ENCODE assay signal across 1 cellular context in the genomic region with DNA sequence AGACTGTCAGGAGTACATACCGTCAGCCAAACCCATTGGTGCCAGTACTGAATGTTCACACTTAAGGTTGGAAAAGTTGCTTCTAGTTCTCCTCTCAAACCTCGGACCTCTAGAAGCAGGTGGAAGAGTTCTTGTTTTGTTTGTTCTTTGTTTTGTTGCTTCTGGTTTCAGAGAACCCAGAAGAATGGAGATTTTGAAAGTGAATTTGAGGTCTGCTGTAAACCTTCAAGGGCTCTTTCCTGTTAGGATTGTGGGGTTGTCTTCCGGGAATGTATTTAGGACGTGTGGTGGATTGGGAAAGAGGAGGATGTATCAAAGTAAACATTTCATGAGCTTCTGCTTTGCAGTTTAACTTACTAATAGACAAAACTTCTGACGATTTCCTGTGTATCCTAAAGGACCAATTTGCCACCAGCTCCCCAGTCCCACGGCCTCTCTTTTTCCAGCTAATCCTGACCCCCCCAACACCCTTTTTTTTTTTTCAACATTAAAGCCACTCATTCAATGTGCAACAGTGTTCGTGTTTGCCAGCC.
TF ChIP-seq lines count a peak whose summit lies in the region.

No MANE protein-coding gene starts in this region.

TF ChIP-seq in HepG2, 621 proteins besides CTCF, POLR2A, EP300 and RAD21 (continued from another document and continues in another):
- TF ChIP-seq, protein P1, sequence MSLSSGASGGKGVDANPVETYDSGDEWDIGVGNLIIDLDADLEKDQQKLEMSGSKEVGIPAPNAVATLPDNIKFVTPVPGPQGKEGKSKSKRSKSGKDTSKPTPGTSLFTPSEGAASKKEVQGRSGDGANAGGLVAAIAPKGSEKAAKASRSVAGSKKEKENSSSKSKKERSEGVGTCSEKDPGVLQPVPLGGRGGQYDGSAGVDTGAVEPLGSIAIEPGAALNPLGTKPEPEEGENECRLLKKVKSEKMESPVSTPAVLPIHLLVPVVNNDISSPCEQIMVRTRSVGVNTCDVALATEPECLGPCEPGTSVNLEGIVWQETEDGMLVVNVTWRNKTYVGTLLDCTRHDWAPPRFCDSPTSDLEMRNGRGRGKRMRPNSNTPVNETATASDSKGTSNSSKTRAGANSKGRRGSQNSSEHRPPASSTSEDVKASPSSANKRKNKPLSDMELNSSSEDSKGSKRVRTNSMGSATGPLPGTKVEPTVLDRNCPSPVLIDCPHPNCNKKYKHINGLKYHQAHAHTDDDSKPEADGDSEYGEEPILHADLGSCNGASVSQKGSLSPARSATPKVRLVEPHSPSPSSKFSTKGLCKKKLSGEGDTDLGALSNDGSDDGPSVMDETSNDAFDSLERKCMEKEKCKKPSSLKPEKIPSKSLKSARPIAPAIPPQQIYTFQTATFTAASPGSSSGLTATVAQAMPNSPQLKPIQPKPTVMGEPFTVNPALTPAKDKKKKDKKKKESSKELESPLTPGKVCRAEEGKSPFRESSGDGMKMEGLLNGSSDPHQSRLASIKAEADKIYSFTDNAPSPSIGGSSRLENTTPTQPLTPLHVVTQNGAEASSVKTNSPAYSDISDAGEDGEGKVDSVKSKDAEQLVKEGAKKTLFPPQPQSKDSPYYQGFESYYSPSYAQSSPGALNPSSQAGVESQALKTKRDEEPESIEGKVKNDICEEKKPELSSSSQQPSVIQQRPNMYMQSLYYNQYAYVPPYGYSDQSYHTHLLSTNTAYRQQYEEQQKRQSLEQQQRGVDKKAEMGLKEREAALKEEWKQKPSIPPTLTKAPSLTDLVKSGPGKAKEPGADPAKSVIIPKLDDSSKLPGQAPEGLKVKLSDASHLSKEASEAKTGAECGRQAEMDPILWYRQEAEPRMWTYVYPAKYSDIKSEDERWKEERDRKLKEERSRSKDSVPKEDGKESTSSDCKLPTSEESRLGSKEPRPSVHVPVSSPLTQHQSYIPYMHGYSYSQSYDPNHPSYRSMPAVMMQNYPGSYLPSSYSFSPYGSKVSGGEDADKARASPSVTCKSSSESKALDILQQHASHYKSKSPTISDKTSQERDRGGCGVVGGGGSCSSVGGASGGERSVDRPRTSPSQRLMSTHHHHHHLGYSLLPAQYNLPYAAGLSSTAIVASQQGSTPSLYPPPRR (CRISPR knock-in tag; IDR thresholded peaks at IDR 0.05; ENCODE audit: borderline replicate concordance): peak; percentile 68; the same call in 1 of the 2 replicates
- TF ChIP-seq YEATS2 (CRISPR knock-in tag; IDR thresholded peaks at IDR 0.05; ENCODE audit: borderline replicate concordance) (peak; percentile 55; the same call in 1 of the 2 replicates), ISL2 (CRISPR knock-in tag; IDR thresholded peaks at IDR 0.05) (peak; percentile 97), ZFP36L1 (CRISPR knock-in tag; IDR thresholded peaks at IDR 0.05) (0 out of 2 replicates have a peak, but pooled peaks have one; percentile 56), MIER3 (CRISPR knock-in tag; IDR thresholded peaks at IDR 0.05; ENCODE audit: borderline replicate concordance) (peak; percentile 60; the same call in 1 of the 2 replicates), POLR2G (IDR thresholded peaks at IDR 0.05; ENCODE audit: low read depth, low read length) (0 out of 2 replicates have a peak, but pooled peaks have one; percentile 33), ZNF614 (CRISPR knock-in tag; IDR thresholded peaks at IDR 0.05; ENCODE audit: borderline replicate concordance) (peak; percentile 85), MTF1 (CRISPR knock-in tag; IDR thresholded peaks at IDR 0.05) (no peak), PATZ1 (CRISPR knock-in tag; IDR thresholded peaks at IDR 0.05) (peak; percentile 92), SIX1 (CRISPR knock-in tag; IDR thresholded peaks at IDR 0.05; ENCODE audit: borderline replicate concordance) (peak; percentile 39; the same call in 1 of the 2 replicates), ZMYM4 (CRISPR knock-in tag; IDR thresholded peaks at IDR 0.05) (0 out of 2 replicates have a peak, but pooled peaks have one; percentile 35), SP2 (CRISPR knock-in tag; IDR thresholded peaks at IDR 0.05) (no peak), ZNF773 (CRISPR knock-in tag; IDR thresholded peaks at IDR 0.05; ENCODE audit: borderline replicate concordance) (no peak), PHF5A (CRISPR knock-in tag; IDR thresholded peaks at IDR 0.05; ENCODE audit: low read depth, unreplicated experiment) (peak; percentile 64), DPF2 (CRISPR knock-in tag; IDR thresholded peaks at IDR 0.05; ENCODE audit: borderline replicate concordance, low read depth) (no peak), ZBTB7B (CRISPR knock-in tag; IDR thresholded peaks at IDR 0.05) (no peak), ARNT2 (CRISPR knock-in tag; IDR thresholded peaks at IDR 0.05; ENCODE audit: low read depth) (peak; percentile 51; the same call in 1 of the 2 replicates), MLXIP (CRISPR knock-in tag; IDR thresholded peaks at IDR 0.05; ENCODE audit: borderline replicate concordance) (0 out of 2 replicates have a peak, but pooled peaks have one; percentile 26), ARNTL (CRISPR knock-in tag; IDR thresholded peaks at IDR 0.05) (0 out of 2 replicates have a peak, but pooled peaks have one; percentile 21), TBX2 (CRISPR knock-in tag; IDR thresholded peaks at IDR 0.05; ENCODE audit: borderline replicate concordance) (peak; percentile 91), ZNF589 (CRISPR knock-in tag; conservative IDR thresholded peaks at IDR 0.05) (no peak), MAZ (IDR thresholded peaks at IDR 0.05; ENCODE audit: borderline replicate concordance, low read depth, low read length) (no peak), MAZ (CRISPR knock-in tag; IDR thresholded peaks at IDR 0.05; ENCODE audit: low read depth) (no peak), ZNF143 (CRISPR knock-in tag; IDR thresholded peaks at IDR 0.05) (no peak), FOXJ3 (CRISPR knock-in tag; IDR thresholded peaks at IDR 0.05; ENCODE audit: borderline replicate concordance) (peak; percentile 67; the same call in 1 of the 2 replicates), SOX5 (CRISPR knock-in tag; IDR thresholded peaks at IDR 0.05; ENCODE audit: borderline replicate concordance) (peak; percentile 87), ETV5 (CRISPR knock-in tag; IDR thresholded peaks at IDR 0.05; ENCODE audit: borderline replicate concordance) (peak; percentile 95), FOXK1 (CRISPR knock-in tag; IDR thresholded peaks at IDR 0.05; ENCODE audit: borderline replicate concordance, low read depth) (peak; percentile 63; the same call in 1 of the 2 replicates), ZNF503 (CRISPR knock-in tag; IDR thresholded peaks at IDR 0.05) (0 out of 2 replicates have a peak, but pooled peaks have one; percentile 29), PITX1 (CRISPR knock-in tag; IDR thresholded peaks at IDR 0.05) (no peak), CEBPG (CRISPR knock-in tag; IDR thresholded peaks at IDR 0.05) (peak; percentile 86), RCOR2 (CRISPR knock-in tag; IDR thresholded peaks at IDR 0.05) (peak; percentile 76; the same call in 1 of the 2 replicates), FOXO4 (CRISPR knock-in tag; conservative IDR thresholded peaks at IDR 0.05) (no peak), CCDC6 (CRISPR knock-in tag; IDR thresholded peaks at IDR 0.05) (peak; percentile 61; the same call in 1 of the 2 replicates), AKAP8 (CRISPR knock-in tag; IDR thresholded peaks at IDR 0.05) (0 out of 2 replicates have a peak, but pooled peaks have one; percentile 22), LCORL (IDR thresholded peaks at IDR 0.05) (no peak), LCORL (CRISPR knock-in tag; IDR thresholded peaks at IDR 0.05) (peak; percentile 67), SOX6 (IDR thresholded peaks at IDR 0.05) (no peak), SOX6 (CRISPR knock-in tag; IDR thresholded peaks at IDR 0.05) (peak; percentile 87)
- TF ChIP-seq, protein P2, sequence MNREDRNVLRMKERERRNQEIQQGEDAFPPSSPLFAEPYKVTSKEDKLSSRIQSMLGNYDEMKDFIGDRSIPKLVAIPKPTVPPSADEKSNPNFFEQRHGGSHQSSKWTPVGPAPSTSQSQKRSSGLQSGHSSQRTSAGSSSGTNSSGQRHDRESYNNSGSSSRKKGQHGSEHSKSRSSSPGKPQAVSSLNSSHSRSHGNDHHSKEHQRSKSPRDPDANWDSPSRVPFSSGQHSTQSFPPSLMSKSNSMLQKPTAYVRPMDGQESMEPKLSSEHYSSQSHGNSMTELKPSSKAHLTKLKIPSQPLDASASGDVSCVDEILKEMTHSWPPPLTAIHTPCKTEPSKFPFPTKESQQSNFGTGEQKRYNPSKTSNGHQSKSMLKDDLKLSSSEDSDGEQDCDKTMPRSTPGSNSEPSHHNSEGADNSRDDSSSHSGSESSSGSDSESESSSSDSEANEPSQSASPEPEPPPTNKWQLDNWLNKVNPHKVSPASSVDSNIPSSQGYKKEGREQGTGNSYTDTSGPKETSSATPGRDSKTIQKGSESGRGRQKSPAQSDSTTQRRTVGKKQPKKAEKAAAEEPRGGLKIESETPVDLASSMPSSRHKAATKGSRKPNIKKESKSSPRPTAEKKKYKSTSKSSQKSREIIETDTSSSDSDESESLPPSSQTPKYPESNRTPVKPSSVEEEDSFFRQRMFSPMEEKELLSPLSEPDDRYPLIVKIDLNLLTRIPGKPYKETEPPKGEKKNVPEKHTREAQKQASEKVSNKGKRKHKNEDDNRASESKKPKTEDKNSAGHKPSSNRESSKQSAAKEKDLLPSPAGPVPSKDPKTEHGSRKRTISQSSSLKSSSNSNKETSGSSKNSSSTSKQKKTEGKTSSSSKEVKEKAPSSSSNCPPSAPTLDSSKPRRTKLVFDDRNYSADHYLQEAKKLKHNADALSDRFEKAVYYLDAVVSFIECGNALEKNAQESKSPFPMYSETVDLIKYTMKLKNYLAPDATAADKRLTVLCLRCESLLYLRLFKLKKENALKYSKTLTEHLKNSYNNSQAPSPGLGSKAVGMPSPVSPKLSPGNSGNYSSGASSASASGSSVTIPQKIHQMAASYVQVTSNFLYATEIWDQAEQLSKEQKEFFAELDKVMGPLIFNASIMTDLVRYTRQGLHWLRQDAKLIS (CRISPR knock-in tag; IDR thresholded peaks at IDR 0.05): peak; percentile 45; the same call in 1 of the 2 replicates
- TF ChIP-seq, protein P3, sequence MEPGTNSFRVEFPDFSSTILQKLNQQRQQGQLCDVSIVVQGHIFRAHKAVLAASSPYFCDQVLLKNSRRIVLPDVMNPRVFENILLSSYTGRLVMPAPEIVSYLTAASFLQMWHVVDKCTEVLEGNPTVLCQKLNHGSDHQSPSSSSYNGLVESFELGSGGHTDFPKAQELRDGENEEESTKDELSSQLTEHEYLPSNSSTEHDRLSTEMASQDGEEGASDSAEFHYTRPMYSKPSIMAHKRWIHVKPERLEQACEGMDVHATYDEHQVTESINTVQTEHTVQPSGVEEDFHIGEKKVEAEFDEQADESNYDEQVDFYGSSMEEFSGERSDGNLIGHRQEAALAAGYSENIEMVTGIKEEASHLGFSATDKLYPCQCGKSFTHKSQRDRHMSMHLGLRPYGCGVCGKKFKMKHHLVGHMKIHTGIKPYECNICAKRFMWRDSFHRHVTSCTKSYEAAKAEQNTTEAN (CRISPR knock-in tag; conservative IDR thresholded peaks at IDR 0.05): peak; percentile 82
